In the genomic region with DNA sequence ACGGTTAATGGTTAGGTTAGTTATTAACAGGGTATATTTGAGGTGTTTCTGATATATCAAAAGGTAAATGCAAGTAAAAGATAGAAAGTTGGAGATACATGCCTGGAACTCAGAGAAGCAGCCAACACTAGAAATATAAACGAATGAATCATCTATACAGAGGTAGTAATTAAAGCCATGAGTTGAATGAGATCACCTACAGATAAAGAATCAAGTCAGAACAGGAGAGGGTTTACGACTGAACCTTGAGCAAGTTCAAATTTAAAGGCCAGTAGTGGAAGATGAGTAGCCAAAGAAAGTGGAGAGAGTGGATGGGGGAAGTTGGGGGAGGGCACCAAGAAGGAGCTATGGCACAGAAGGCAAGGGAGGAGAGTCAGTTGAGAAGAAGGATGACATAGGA, we compare ENCODE assay signal across 17 cellular contexts.
DNase-seq lines count a peak whose midpoint lies in the region; ATAC-seq, FAIRE-seq and TF ChIP-seq lines count a peak whose summit lies in the region.
"Had no signal": no experiment of that assay in that cellular context is flagged by ENCODE, and none has a peak within 500 bp of the region (broad histone marks: within the 10 kb centered on the region; RNA-seq: fewer than 3 reads in every experiment).

No MANE protein-coding gene starts in this region.

- CTCF ChIA-PET in PC-3 (lab: Charles Lee), result no interaction called here
- CTCF ChIA-PET in activated CD8-positive, alpha-beta T cell treated with anti-CD3 and anti-CD28 coated beads for 36 hours (lab: Charles Lee), result interaction anchor here (1.1 kb wide), 1 partner anchor 135 kb away, joined by 3 read pairs; no protein-coding TSS in a partner anchor

- H3K9ac ChIP-seq in PC-3 (ENCODE audit: low read length), result no peak overlapping the region
- H3K9ac ChIP-seq: BLaER1 treated with 17β-estradiol and CSF1 and Interleukin-3, amounts not matched to agents 10 nM and 100 nM had no signal

- H3K9me2 ChIP-seq in PC-3 (replicated peaks; ENCODE audit: low read length), result no peaks in the 10 kb centered on the region
- H3K9me2 ChIP-seq in hepatocyte (replicated peaks; ENCODE audit: insufficient read depth), result no peaks in the 10 kb centered on the region

- H3K27me3 Mint-ChIP-seq in activated CD8-positive, alpha-beta T cell treated with anti-CD3 and anti-CD28 coated beads for 36 hours, result no peaks in the 10 kb centered on the region

- no peaks in the 10 kb centered on the region for H3K36me3 Mint-ChIP-seq in activated CD8-positive, alpha-beta T cell treated with anti-CD3 and anti-CD28 coated beads for 36 hours (ENCODE audit: low read depth)
- H3K36me3 Mint-ChIP-seq: CD8-positive, alpha-beta T cell had no signal

- H3K79me2 ChIP-seq in PC-3 (ENCODE audit: low read length), result no peaks in the 10 kb centered on the region
- H3K79me2 ChIP-seq in hepatocyte, result no peaks in the 10 kb centered on the region

- H3K9me3 Mint-ChIP-seq in activated CD8-positive, alpha-beta T cell treated with anti-CD3 and anti-CD28 coated beads for 36 hours, result peaks cover 2% of the 10 kb centered on the region
- H3K9me3 Mint-ChIP-seq: CD8-positive, alpha-beta T cell; H9 had no signal

- H3K4me3 ChIP-seq in PC-3 (ENCODE audit: low read length) (no peak overlapping the region), bronchial epithelial cell (ENCODE audit: low read depth, low read length) (no peak overlapping the region), hepatocyte (no peak overlapping the region)
- H3K4me3 ChIP-seq: BLaER1 treated with 17β-estradiol and CSF1 and Interleukin-3, amounts not matched to agents 10 nM and 100 nM had no signal

- 61% methylated on average over 3 of the region's 3 CpGs for WGBS in hepatocyte (ENCODE audit: low lambda C conversion rate, missing lambda C conversion rate)

- intact Hi-C loops in PC-3 (cut with micrococcal nuclease), result no loop called here
- intact Hi-C loops in activated CD8-positive, alpha-beta T cell treated with anti-CD3 and anti-CD28 coated beads for 36 hours (cut with micrococcal nuclease), result no loop called here
- intact Hi-C loops in Right ventricle myocardium inferior (cut with DNase I), result no loop called here
- intact Hi-C loops in head of caudate nucleus (cut with DNase I), result no loop called here

- H3F3A ChIP-seq in PC-3 (ENCODE audit: low read length, unreplicated experiment), result no peaks in the 10 kb centered on the region

- H3K27me3 ChIP-seq in PC-3 (ENCODE audit: low read length) (no peaks in the 10 kb centered on the region), bronchial epithelial cell (ENCODE audit: control insufficient read depth, insufficient read depth, low read length) (peaks cover 1% of the 10 kb centered on the region), hepatocyte (no peaks in the 10 kb centered on the region)
- H3K27me3 ChIP-seq: BLaER1 treated with 17β-estradiol and CSF1 and Interleukin-3, amounts not matched to agents 10 nM and 100 nM had no signal

- no peak overlapping the region for H3K27ac Mint-ChIP-seq in activated CD8-positive, alpha-beta T cell treated with anti-CD3 and anti-CD28 coated beads for 36 hours
- H3K27ac Mint-ChIP-seq: B cell; CD8-positive, alpha-beta T cell; H9 had no signal

- H3K36me3 ChIP-seq in PC-3 (ENCODE audit: low read depth, low read length) (no peaks in the 10 kb centered on the region), bronchial epithelial cell (ENCODE audit: control insufficient read depth, insufficient read depth, low read length) (no peaks in the 10 kb centered on the region), hepatocyte (replicated peaks; ENCODE audit: insufficient read depth, low read depth) (no peaks in the 10 kb centered on the region)
- H3K36me3 ChIP-seq: BLaER1 treated with 17β-estradiol and CSF1 and Interleukin-3, amounts not matched to agents 10 nM and 100 nM had no signal

- H3K4me3 Mint-ChIP-seq in activated CD8-positive, alpha-beta T cell treated with anti-CD3 and anti-CD28 coated beads for 36 hours, result no peak overlapping the region
- H3K4me3 Mint-ChIP-seq: B cell; CD8-positive, alpha-beta T cell; H9 had no signal

- FAIRE-seq in bronchial epithelial cell (lab: Jason Lieb, UNC), result no peak

- no peaks in the 10 kb centered on the region for H3K4me1 Mint-ChIP-seq in activated CD8-positive, alpha-beta T cell treated with anti-CD3 and anti-CD28 coated beads for 36 hours (ENCODE audit: low read depth)
- H3K4me1 Mint-ChIP-seq: B cell had no signal

- no peak overlapping the region for H3K27ac ChIP-seq in PC-3 (ENCODE audit: low read length)
- peak overlapping the region; percentile 10 for H3K27ac ChIP-seq in hepatocyte
- H3K27ac ChIP-seq: BLaER1 treated with 17β-estradiol and CSF1 and Interleukin-3, amounts not matched to agents 10 nM and 100 nM had no signal

- no peak overlapping the region for H2AFZ ChIP-seq in PC-3 (ENCODE audit: low read length)
- H2AFZ ChIP-seq in hepatocyte, result no peak overlapping the region

- POLR2A ChIA-PET in PC-3 (lab: Charles Lee; ENCODE audit: unreplicated experiment), result no interaction called here
- POLR2A ChIA-PET in activated CD8-positive, alpha-beta T cell treated with anti-CD3 and anti-CD28 coated beads for 36 hours (lab: Charles Lee), result no interaction called here

- DNase-seq in HT-29 (ENCODE audit: low spot score) (peak; percentile 31), PC-3 (peak; percentile 47), bronchial epithelial cell (ENCODE audit: low read depth) (peak; percentile 90), hepatocyte (ENCODE audit: low spot score) (no peak), Right ventricle myocardium inferior (ENCODE audit: missing footprints) (no peak), head of caudate nucleus (no peak)
- no peak for DNase-seq in activated CD8-positive, alpha-beta T cell treated with anti-CD3 and anti-CD28 coated beads for 36 hours
- DNase-seq: 8988T; Calu3; CD8-positive, alpha-beta T cell; DMS79 treated with DMSO at 0.1 percent for 48 hours; GF-D8; GOT3; H9 had no signal

- ATAC-seq in PC-3 (peak; percentile 84), Right ventricle myocardium inferior (no peak), GM18870 (IDR thresholded peaks at IDR 0.05; ENCODE audit: unreplicated experiment) (no peak)
- ATAC-seq in activated CD8-positive, alpha-beta T cell treated with anti-CD3 and anti-CD28 coated beads for 36 hours, result no peak
- ATAC-seq: CD8-positive, alpha-beta T cell had no signal

- H3K4me1 ChIP-seq in PC-3 (ENCODE audit: insufficient read depth, low read length), result peaks cover 11% of the 10 kb centered on the region; the same call in 1 of the 2 replicates
- no peaks in the 10 kb centered on the region for H3K4me1 ChIP-seq in hepatocyte (ENCODE audit: insufficient read depth)

- no peak for TF ChIP-seq CTCF in PC-3 (conservative IDR thresholded peaks at IDR 0.05; ENCODE audit: low read depth, low read length)
- TF ChIP-seq CTCF in bronchial epithelial cell (IDR thresholded peaks at IDR 0.05; ENCODE audit: insufficient read depth, low read length, severe bottlenecking), result no peak
- TF ChIP-seq CTCF in hepatocyte (IDR thresholded peaks at IDR 0.05; ENCODE audit: poor library complexity), result no peak
- no peak for TF ChIP-seq CTCF in activated CD8-positive, alpha-beta T cell treated with anti-CD3 and anti-CD28 coated beads for 36 hours (IDR thresholded peaks at IDR 0.05)

- no peaks in the 10 kb centered on the region for H4K20me1 ChIP-seq in PC-3 (ENCODE audit: low read length)
- no peaks in the 10 kb centered on the region for H4K20me1 ChIP-seq in hepatocyte (ENCODE audit: insufficient read depth, poor library complexity, severe bottlenecking)
- H4K20me1 ChIP-seq: BLaER1 treated with 17β-estradiol and CSF1 and Interleukin-3, amounts not matched to agents 10 nM and 100 nM had no signal

- no peak overlapping the region for H3K4me2 ChIP-seq in PC-3 (ENCODE audit: low read length)
- no peak overlapping the region for H3K4me2 ChIP-seq in hepatocyte
- H3K4me2 ChIP-seq: BLaER1 treated with 17β-estradiol and CSF1 and Interleukin-3, amounts not matched to agents 10 nM and 100 nM had no signal

- BruUV-seq in PC-3 (replicated peaks; lab: Mats Ljungman, UMichigan), result no TSS peak

- no peaks in the 10 kb centered on the region for H3K9me3 ChIP-seq in PC-3 (ENCODE audit: low read length)
- H3K9me3 ChIP-seq in hepatocyte (ENCODE audit: low read depth), result no peaks in the 10 kb centered on the region

Comparison
In these comparisons a context has a peak if more than half of its experiments do, and no peak if none do; other contexts are left out.
1. DNase-seq: peak in HT-29 (single experiment), PC-3 (single experiment) and bronchial epithelial cell (single experiment); none in hepatocyte (single experiment), activated CD8-positive, alpha-beta T cell treated with anti-CD3 and anti-CD28 coated beads for 36 hours (single experiment), Right ventricle myocardium inferior (single experiment) and head of caudate nucleus (0 of 42).